Comparison of ENCODE assay signal across 8 cellular contexts in the genomic region with DNA sequence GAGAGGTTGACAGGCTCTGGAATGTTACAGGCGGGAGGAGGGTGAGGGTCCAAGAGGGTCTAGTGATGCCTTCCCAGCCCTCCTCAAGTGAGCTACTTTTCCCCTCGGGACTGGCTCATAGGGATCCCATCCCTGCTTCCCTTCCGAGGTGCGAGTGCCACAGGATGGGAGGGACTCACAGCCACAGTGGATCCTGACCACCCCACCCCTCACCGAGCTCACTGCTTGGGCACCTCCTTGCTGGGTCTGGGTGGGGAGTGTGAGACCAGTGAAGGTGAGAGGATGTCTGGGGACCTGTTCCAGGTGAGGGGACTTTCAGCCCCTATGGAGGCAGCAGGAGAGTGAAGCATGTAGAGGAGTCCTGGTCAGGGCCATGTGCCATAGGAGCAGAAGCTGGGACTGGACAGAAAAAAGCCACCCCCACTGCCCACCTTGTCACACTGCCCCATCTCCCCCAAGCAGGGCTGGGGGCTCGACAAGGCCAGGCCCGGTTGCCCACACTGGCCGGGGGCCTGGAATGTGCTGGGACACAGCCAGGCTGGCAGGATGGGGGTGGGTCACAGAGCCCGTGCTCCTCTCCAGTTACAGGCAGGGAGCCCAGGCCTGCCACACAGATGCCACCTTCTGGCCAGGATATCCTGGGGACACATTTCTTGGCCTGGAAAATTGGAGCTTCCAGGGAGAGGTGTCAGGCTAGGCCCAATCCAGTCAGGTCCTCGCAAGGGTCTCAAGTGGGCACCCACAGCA. TPM values are rescaled to one million over a fixed set of nuclear protein-coding genes. Genes with fewer than 3 reads are reported as not detected.
A peak's percentile ranks its signal among the peaks of the same experiment; 100 is the strongest.
DNase-seq lines count a peak whose midpoint lies in the region; ATAC-seq and TF ChIP-seq lines count a peak whose summit lies in the region.

No MANE protein-coding gene starts in this region.

- DNase-seq in Right ventricle myocardium inferior (ENCODE audit: missing footprints) (no peak), cardiac septum (ENCODE audit: low spot score) (no peak), natural killer cell (no peak), KG1 (lab: John Stamatoyannopoulos, UW) (no peak)
- no peak for DNase-seq in effector CD8-positive, alpha-beta T cell (lab: John Stamatoyannopoulos, UW)

- peak overlapping the region; percentile 74 for H3K4me3 Mint-ChIP-seq in natural killer cell

- intact Hi-C loops in Right ventricle myocardium inferior (cut with DNase I), result loop anchor here (5.0 to 10.0 kb wide), 2 partner anchors 41 to 47 kb away; partner anchors contain the start of genes EIF4B and IGFBP6
- intact Hi-C loops in cardiac septum (cut with DNase I), result loop anchor here (10.0 kb wide), 1 partner anchor 1013 kb away; no protein-coding TSS in a partner anchor
- intact Hi-C loops in natural killer cell (cut with micrococcal nuclease), result loop anchor here (5.0 kb wide), 1 partner anchor 41 kb away; the partner anchor contains the start of gene EIF4B

- TF ChIP-seq CTCF in natural killer cell (IDR thresholded peaks at IDR 0.05), result no peak

- ATAC-seq in Right ventricle myocardium inferior, result peak; percentile 5
- ATAC-seq in SK-N-SH treated with all-trans-retinoic acid at 6 μM for 48 hours, result peak; percentile 17
- ATAC-seq in esophagus mucosa, result peak; percentile 2
- no peak for ATAC-seq in natural killer cell
- no peak for ATAC-seq in HG03469 (IDR thresholded peaks at IDR 0.05; ENCODE audit: unreplicated experiment)

- no peaks in the 10 kb centered on the region for H3K9me3 Mint-ChIP-seq in natural killer cell

- peaks cover 0 to 4% of the 10 kb centered on the region in 2 donors for H3K27me3 Mint-ChIP-seq in natural killer cell (ENCODE audit: low read depth in 2 of 2)

- no peaks in the 10 kb centered on the region for H3K36me3 Mint-ChIP-seq in natural killer cell

- peaks cover 9 to 17% of the 10 kb centered on the region in 2 donors for H3K4me1 Mint-ChIP-seq in natural killer cell

- H3K27ac Mint-ChIP-seq in natural killer cell, result peak overlapping the region in 1 of 2 donors; percentile 70

TF ChIP-seq in SK-N-SH treated with all-trans-retinoic acid at 6 μM for 48 hours, 23 proteins besides CTCF, POLR2A, EP300 and RAD21:
- TF ChIP-seq POU6F1 (CRISPR knock-in tag; IDR thresholded peaks at IDR 0.05; ENCODE audit: borderline replicate concordance, low read depth) (no peak), ESRRG (CRISPR knock-in tag; IDR thresholded peaks at IDR 0.05) (no peak), BACH2 (CRISPR knock-in tag; IDR thresholded peaks at IDR 0.05; ENCODE audit: borderline replicate concordance) (no peak), SNAI2 (CRISPR knock-in tag; IDR thresholded peaks at IDR 0.05) (no peak)

RNA-seq across cellular contexts. Expression of gene TNS2, which starts 1.7 kb away (rescaled TPM):
- total RNA-seq in Right ventricle myocardium inferior (122 TPM), cardiac septum (99.3 TPM), esophagus mucosa (10.6 TPM), natural killer cell (1 to 10 TPM in 2 of 3 donors, under 1 TPM in 1; 0.95 to 1.8 (median 1.0) TPM)

RNA-seq across cellular contexts. Expression of gene SPRYD3, which starts 31.0 kb away (rescaled TPM):
- total RNA-seq in Right ventricle myocardium inferior (41.0 TPM), cardiac septum (63.5 TPM), esophagus mucosa (29.3 TPM), natural killer cell (10 to 100 TPM; 32.6 to 48.0 (median 42.6) TPM)

RNA-seq across cellular contexts. Expression of gene EIF4B, which starts 42.0 kb away (rescaled TPM):
- 416 TPM for total RNA-seq in Right ventricle myocardium inferior
- total RNA-seq in cardiac septum, result 324 TPM
- 344 TPM for total RNA-seq in esophagus mucosa
- 100 to 1,000 TPM; 505 to 537 (median 518) TPM for total RNA-seq in natural killer cell

RNA-seq across cellular contexts. Expression of gene IGFBP6, which starts 49.3 kb away (rescaled TPM):
- 54.3 TPM for total RNA-seq in Right ventricle myocardium inferior
- 42.3 TPM for total RNA-seq in cardiac septum
- 50.5 TPM for total RNA-seq in esophagus mucosa
- total RNA-seq in natural killer cell, result under 1 TPM in 1 of 3 donors, not detected in 2; 0.61 TPM

RNA-seq across cellular contexts. Expression of gene SOAT2, which starts 55.1 kb away (rescaled TPM):
- total RNA-seq in Right ventricle myocardium inferior, result not detected
- total RNA-seq in cardiac septum, result not detected
- total RNA-seq in esophagus mucosa, result not detected
- not detected for total RNA-seq in natural killer cell

Comparison
In these comparisons a context has a peak if more than half of its experiments do, and no peak if none do; other contexts are left out.
1. ATAC-seq: peak in Right ventricle myocardium inferior (single experiment), SK-N-SH treated with all-trans-retinoic acid at 6 μM for 48 hours (single experiment) and esophagus mucosa (single experiment); none in natural killer cell (0 of 3) and HG03469 (single experiment).